ENCODE assay signal across 15 cellular contexts in the genomic region with DNA sequence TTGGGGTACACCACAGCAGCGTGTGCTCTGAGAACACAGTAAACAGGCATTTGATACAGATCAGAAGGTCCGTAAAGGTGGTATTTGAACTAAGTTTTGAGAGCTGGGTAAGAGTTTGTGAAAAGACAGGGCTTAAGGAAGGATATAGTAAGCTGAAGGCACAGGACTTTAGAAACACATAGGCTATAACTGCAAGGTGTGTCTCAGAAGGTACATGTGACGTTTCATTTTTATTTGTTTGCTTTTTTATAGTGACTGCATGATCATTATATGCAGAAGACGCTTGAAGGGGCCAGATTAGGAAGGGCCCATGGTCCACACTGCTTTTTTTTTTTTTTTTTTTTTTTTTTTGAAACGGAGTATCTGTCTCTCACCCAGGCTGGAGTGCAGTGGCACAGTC.
A peak's percentile ranks its signal among the peaks of the same experiment; 100 is the strongest.
DNase-seq lines count a peak whose midpoint lies in the region; ATAC-seq and TF ChIP-seq lines count a peak whose summit lies in the region.
"Had no signal": no experiment of that assay in that cellular context is flagged by ENCODE, and none has a peak within 500 bp of the region (broad histone marks: within the 10 kb centered on the region; RNA-seq: fewer than 3 reads in every experiment).

No MANE protein-coding gene starts in this region.

- H3K27me3 Mint-ChIP-seq in CD4-positive, CD25-positive, alpha-beta regulatory T cell = no peaks in the 10 kb centered on the region
- no peaks in the 10 kb centered on the region for H3K27me3 Mint-ChIP-seq in central memory CD8-positive, alpha-beta T cell
- H3K27me3 Mint-ChIP-seq in nephron progenitor cell (ENCODE audit: low read depth, poor library complexity) = no peaks in the 10 kb centered on the region

- no peak for TF ChIP-seq CTCF in nephron progenitor cell (IDR thresholded peaks at IDR 0.05)

- POLR2A ChIA-PET in HEK293T (lab: Yijun Ruan, JAX) = no interaction called here

- no peaks in the 10 kb centered on the region for H3K27me3 ChIP-seq in CD4-positive, CD25-positive, alpha-beta regulatory T cell (ENCODE audit: control insufficient read depth, insufficient read depth, low read length)

- no peak overlapping the region for H3K4me3 ChIP-seq in CD4-positive, CD25-positive, alpha-beta regulatory T cell (ENCODE audit: low read depth, low read length)

- H3K27ac Mint-ChIP-seq in CD4-positive, CD25-positive, alpha-beta regulatory T cell = peak overlapping the region; percentile 51 to 99 (median 67)
- peak overlapping the region; percentile 99 for H3K27ac Mint-ChIP-seq in central memory CD8-positive, alpha-beta T cell (ENCODE audit: low read depth)
- H3K27ac Mint-ChIP-seq in nephron progenitor cell = peak overlapping the region; percentile 30

- H3K9me3 Mint-ChIP-seq in CD4-positive, CD25-positive, alpha-beta regulatory T cell = peaks cover 0 to 3% (median 0%) of the 10 kb centered on the region in 7 donors
- H3K9me3 Mint-ChIP-seq in central memory CD8-positive, alpha-beta T cell = no peaks in the 10 kb centered on the region
- peaks cover 3% of the 10 kb centered on the region for H3K9me3 Mint-ChIP-seq in nephron progenitor cell

- H3K36me3 Mint-ChIP-seq in CD4-positive, CD25-positive, alpha-beta regulatory T cell = no peaks in the 10 kb centered on the region
- H3K36me3 Mint-ChIP-seq in central memory CD8-positive, alpha-beta T cell (ENCODE audit: insufficient read depth) = peaks cover 1% of the 10 kb centered on the region
- H3K36me3 Mint-ChIP-seq in nephron progenitor cell (ENCODE audit: low read depth) = no peaks in the 10 kb centered on the region

- CTCF ChIA-PET in HEK293T (lab: Yijun Ruan, JAX) = interaction anchor here (0.8 kb wide), 1 partner anchor 1374 kb away, joined by 3 read pairs; no protein-coding TSS in a partner anchor

- no peaks in the 10 kb centered on the region for H3K9me3 ChIP-seq in CD4-positive, CD25-positive, alpha-beta regulatory T cell (ENCODE audit: control insufficient read depth in 2 of 2, low read length in 2 of 2)

- H3K4me3 Mint-ChIP-seq in CD4-positive, CD25-positive, alpha-beta regulatory T cell = peak overlapping the region in 2 of 4 donors; percentile 65 to 92
- H3K4me3 Mint-ChIP-seq in central memory CD8-positive, alpha-beta T cell = no peak overlapping the region
- H3K4me3 Mint-ChIP-seq in nephron progenitor cell = no peak overlapping the region

- no peak for ATAC-seq in CD4-positive, CD25-positive, alpha-beta regulatory T cell (ENCODE audit: low read depth in 2 of 2)
- no peak for ATAC-seq in central memory CD8-positive, alpha-beta T cell (replicated peaks; ENCODE audit: extremely low read depth, poor library complexity, severe bottlenecking)

- no peak overlapping the region for H3K27ac ChIP-seq in CD4-positive, CD25-positive, alpha-beta regulatory T cell (ENCODE audit: insufficient read depth, low read length, poor library complexity, severe bottlenecking)

- peaks cover 24 to 45% (median 34%) of the 10 kb centered on the region in 4 donors for H3K4me1 Mint-ChIP-seq in CD4-positive, CD25-positive, alpha-beta regulatory T cell
- H3K4me1 Mint-ChIP-seq in central memory CD8-positive, alpha-beta T cell = peaks cover 58% of the 10 kb centered on the region
- peaks cover 82% of the 10 kb centered on the region for H3K4me1 Mint-ChIP-seq in nephron progenitor cell

- peaks cover 28% of the 10 kb centered on the region for H3K4me1 ChIP-seq in CD4-positive, CD25-positive, alpha-beta regulatory T cell (ENCODE audit: control insufficient read depth, insufficient read depth, low read length, poor library complexity, severe bottlenecking)

- no peak for DNase-seq in CD4-positive, CD25-positive, alpha-beta regulatory T cell
- DNase-seq in HEK293T (ENCODE audit: extremely low spot score) (no peak), nephron progenitor cell (no peak), amniotic stem cell (lab: John Stamatoyannopoulos, UW) (no peak), HPDE6-E6E7 (ENCODE audit: extremely low spot score) (no peak), LoVo (ENCODE audit: low spot score) (no peak)
- DNase-seq in central memory CD8-positive, alpha-beta T cell (ENCODE audit: low spot score in 2 of 2) = no peak
- DNase-seq: DMS153, EL, H7, Kasumi-1, NCI-H1417 treated with DMSO at 0.1 percent for 48 hours, NCI-H2029 treated with DMSO at 0.1 percent for 48 hours, NCI-H510A, SIG-M5 had no signal

- no peaks in the 10 kb centered on the region for H3K36me3 ChIP-seq in CD4-positive, CD25-positive, alpha-beta regulatory T cell (ENCODE audit: control insufficient read depth, insufficient read depth, low read length)

TF ChIP-seq in HEK293T, 16 proteins besides CTCF, POLR2A, EP300 and RAD21:
- TF ChIP-seq NFRKB (IDR thresholded peaks at IDR 0.05) (no peak), TARDBP (IDR thresholded peaks at IDR 0.05) (no peak), FOXA1 (IDR thresholded peaks at IDR 0.05) (no peak), SUZ12 (IDR thresholded peaks at IDR 0.05) (no peak), ZNF384 (IDR thresholded peaks at IDR 0.05) (0 out of 2 replicates have a peak, but pooled peaks have one; percentile 24), ARNT (IDR thresholded peaks at IDR 0.05) (no peak), ELF4 (IDR thresholded peaks at IDR 0.05) (no peak), FOXM1 (IDR thresholded peaks at IDR 0.05; ENCODE audit: borderline replicate concordance) (no peak)
- TF ChIP-seq, protein P1, sequence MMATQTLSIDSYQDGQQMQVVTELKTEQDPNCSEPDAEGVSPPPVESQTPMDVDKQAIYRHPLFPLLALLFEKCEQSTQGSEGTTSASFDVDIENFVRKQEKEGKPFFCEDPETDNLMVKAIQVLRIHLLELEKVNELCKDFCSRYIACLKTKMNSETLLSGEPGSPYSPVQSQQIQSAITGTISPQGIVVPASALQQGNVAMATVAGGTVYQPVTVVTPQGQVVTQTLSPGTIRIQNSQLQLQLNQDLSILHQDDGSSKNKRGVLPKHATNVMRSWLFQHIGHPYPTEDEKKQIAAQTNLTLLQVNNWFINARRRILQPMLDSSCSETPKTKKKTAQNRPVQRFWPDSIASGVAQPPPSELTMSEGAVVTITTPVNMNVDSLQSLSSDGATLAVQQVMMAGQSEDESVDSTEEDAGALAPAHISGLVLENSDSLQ (IDR thresholded peaks at IDR 0.05) = no peak

Comparison
In these comparisons a context has a peak if more than half of its experiments do, and no peak if none do; other contexts are left out.
1. H3K27ac Mint-ChIP-seq: peak in every context shown above with its lines; median percentile 99 in central memory CD8-positive, alpha-beta T cell; 67 in CD4-positive, CD25-positive, alpha-beta regulatory T cell; 30 in nephron progenitor cell.